ENCODE assay signal across 22 cellular contexts in genomic region chr2:383888-384287, GRCh38.
DNase-seq lines count a peak whose midpoint lies in the region; ATAC-seq and TF ChIP-seq lines count a peak whose summit lies in the region.
"Had no signal": no experiment of that assay in that cellular context is flagged by ENCODE, and none has a peak within 500 bp of the region (broad histone marks: within the 10 kb centered on the region; RNA-seq: fewer than 3 reads in every experiment).

No MANE protein-coding gene starts in this region.

- no peak overlapping the region for H2AK5ac ChIP-seq in mesendoderm (ENCODE audit: low read length)

- no peak overlapping the region for H3K4ac ChIP-seq in mesendoderm (ENCODE audit: low read depth, low read length)

- H3K4me2 ChIP-seq in mesendoderm (ENCODE audit: low read length): no peak overlapping the region

- no peaks in the 10 kb centered on the region for H3K4me1 ChIP-seq in RWPE2 (ENCODE audit: insufficient read depth, poor library complexity, severe bottlenecking)
- H3K4me1 ChIP-seq in naive thymus-derived CD4-positive, alpha-beta T cell (ENCODE audit: control insufficient read depth in 2 of 2, insufficient read depth in 2 of 2, low read length in 2 of 2): no peaks in the 10 kb centered on the region
- H3K4me1 ChIP-seq in mesendoderm (ENCODE audit: control insufficient read depth, low read depth, low read length): no peaks in the 10 kb centered on the region
- H3K4me1 ChIP-seq: right atrium auricular region had no signal

- DNase-seq in SIG-M5 treated with dmso at 0.1 percent for 504 hours (lab: John Stamatoyannopoulos, UW; ENCODE audit: unreplicated experiment) (peak; percentile 2), SIG-M5 (lab: John Stamatoyannopoulos, UW) (no peak), RWPE2 (ENCODE audit: low spot score) (no peak), left colon (peak; percentile 48 to 65), mesendoderm (no peak), NCI-H446 treated with DMSO at 0.1 percent for 48 hours (lab: John Stamatoyannopoulos, UW) (no peak)
- no peak for DNase-seq in naive thymus-derived CD4-positive, alpha-beta T cell
- DNase-seq: 8988T; activated CD4-positive, alpha-beta T cell treated with anti-CD3 and anti-CD28 coated beads, Interleukin-2, amount 50 U/mL, for 4 hours; activated gamma-delta T cell; DMS 273 treated with DMSO at 0.1 percent for 48 hours; effector CD8-positive, alpha-beta T cell; GDM1; left ventricle myocardium superior; NCI-H2081; NCI-H510A treated with DMSO at 0.1 percent for 48 hours; Right ventricle myocardium superior; stimulated activated CD4-positive, alpha-beta T cell treated with anti-CD3 and anti-CD28 coated beads, Interleukin-15, amount 100 ng/mL, for 24 hours had no signal

- H3K27ac Mint-ChIP-seq in naive thymus-derived CD4-positive, alpha-beta T cell: no peak overlapping the region

- TF ChIP-seq CTCF in RWPE2 (IDR thresholded peaks at IDR 0.05; ENCODE audit: poor library complexity, severe bottlenecking): no peak

- ATAC-seq in RWPE2 (ENCODE audit: low read depth): peak; percentile 96
- peak; percentile 100 for ATAC-seq in left colon
- ATAC-seq in naive thymus-derived CD4-positive, alpha-beta T cell: no peak
- no peak for ATAC-seq in HG02642 (IDR thresholded peaks at IDR 0.05; ENCODE audit: poor library complexity, unreplicated experiment)
- ATAC-seq: left ventricle myocardium superior had no signal

- H3K9me3 Mint-ChIP-seq in naive thymus-derived CD4-positive, alpha-beta T cell: peaks cover 0 to 5% (median 0%) of the 10 kb centered on the region in 11 donors

- no peak overlapping the region for H3K27ac ChIP-seq in RWPE2 (ENCODE audit: poor library complexity, severe bottlenecking)
- H3K27ac ChIP-seq in naive thymus-derived CD4-positive, alpha-beta T cell (ENCODE audit: low read depth, low read length): no peak overlapping the region
- H3K27ac ChIP-seq in mesendoderm (ENCODE audit: low read depth, low read length): no peak overlapping the region
- H3K27ac ChIP-seq: C4-2B, right atrium auricular region, tibial nerve had no signal

- H3K79me1 ChIP-seq in mesendoderm (ENCODE audit: low read length): no peaks in the 10 kb centered on the region

- H3K4me3 ChIP-seq in RWPE2 (ENCODE audit: severe bottlenecking) (no peak overlapping the region), mesendoderm (ENCODE audit: low read length) (no peak overlapping the region)
- H3K4me3 ChIP-seq in naive thymus-derived CD4-positive, alpha-beta T cell (ENCODE audit: low read length): no peak overlapping the region
- H3K4me3 ChIP-seq: right atrium auricular region, tibial nerve had no signal

- no peaks in the 10 kb centered on the region for H3K36me3 ChIP-seq in RWPE2 (ENCODE audit: low read depth)
- no peaks in the 10 kb centered on the region for H3K36me3 ChIP-seq in naive thymus-derived CD4-positive, alpha-beta T cell (ENCODE audit: control insufficient read depth in 2 of 3, insufficient read depth in 3 of 3, low read length in 3 of 3)
- H3K36me3 ChIP-seq in mesendoderm (ENCODE audit: control insufficient read depth, insufficient read depth, low read length): no peaks in the 10 kb centered on the region
- H3K36me3 ChIP-seq: right atrium auricular region, tibial nerve had no signal

- POLR2A ChIA-PET in naive thymus-derived CD4-positive, alpha-beta T cell (lab: Charles Lee): no interaction called here

- peaks cover 7 to 14% (median 7%) of the 10 kb centered on the region in 5 donors for H3K27me3 Mint-ChIP-seq in naive thymus-derived CD4-positive, alpha-beta T cell

- no peak overlapping the region for H2BK15ac ChIP-seq in mesendoderm (replicated peaks; ENCODE audit: low read depth)

- H3K36me3 Mint-ChIP-seq in naive thymus-derived CD4-positive, alpha-beta T cell: peaks cover 0 to 6% (median 0%) of the 10 kb centered on the region in 5 donors

- H2BK5ac ChIP-seq in mesendoderm (ENCODE audit: low read length): no peak overlapping the region

- H3K9me3 ChIP-seq in RWPE2 (ENCODE audit: severe bottlenecking): no peaks in the 10 kb centered on the region
- H3K9me3 ChIP-seq in naive thymus-derived CD4-positive, alpha-beta T cell (ENCODE audit: control insufficient read depth in 2 of 3, low read length in 3 of 3): no peaks in the 10 kb centered on the region
- H3K9me3 ChIP-seq: right atrium auricular region had no signal

- H4K8ac ChIP-seq in mesendoderm (ENCODE audit: low read depth, low read length): no peak overlapping the region

- H3K27me3 ChIP-seq in RWPE2 (ENCODE audit: insufficient read depth, poor library complexity, severe bottlenecking) (no peaks in the 10 kb centered on the region), mesendoderm (ENCODE audit: insufficient read depth, low read length, poor library complexity) (no peaks in the 10 kb centered on the region)
- H3K27me3 ChIP-seq in naive thymus-derived CD4-positive, alpha-beta T cell (ENCODE audit: control insufficient read depth in 2 of 2, insufficient read depth in 2 of 2, low read length in 2 of 2): no peaks in the 10 kb centered on the region
- H3K27me3 ChIP-seq: right atrium auricular region, tibial nerve had no signal

- no peak overlapping the region for H3K9ac ChIP-seq in mesendoderm (ENCODE audit: low read length)

- no peak overlapping the region for H2BK120ac ChIP-seq in mesendoderm (ENCODE audit: low read depth, low read length)

- H3K79me2 ChIP-seq in mesendoderm (ENCODE audit: control insufficient read depth, insufficient read depth, low read length): no peaks in the 10 kb centered on the region

- no CpG with 5 or more reads among the region's 10 CpGs for WGBS in mesendoderm (ENCODE audit: extremely low coverage, insufficient coverage, low lambda C conversion rate)

- H3K56ac ChIP-seq in mesendoderm (ENCODE audit: low read length): no peak overlapping the region

- CTCF ChIA-PET in naive thymus-derived CD4-positive, alpha-beta T cell (lab: Charles Lee): no interaction called here

- intact Hi-C loops in left colon (cut with DNase I, micrococcal nuclease): no loop called here
- intact Hi-C loops in naive thymus-derived CD4-positive, alpha-beta T cell (cut with micrococcal nuclease): no loop called here

- no peak overlapping the region for H4K5ac ChIP-seq in mesendoderm (ENCODE audit: low read length)

- no peaks in the 10 kb centered on the region for H3K4me1 Mint-ChIP-seq in naive thymus-derived CD4-positive, alpha-beta T cell

- H3K4me3 Mint-ChIP-seq in naive thymus-derived CD4-positive, alpha-beta T cell: no peak overlapping the region

- no peak overlapping the region for H3K23ac ChIP-seq in mesendoderm (ENCODE audit: low read length)

- H3K18ac ChIP-seq in mesendoderm (ENCODE audit: low read length): no peak overlapping the region

Comparison
In these comparisons a context has a peak if more than half of its experiments do, and no peak if none do; other contexts are left out.
1. DNase-seq: peak in SIG-M5 treated with dmso at 0.1 percent for 504 hours (single experiment) and left colon (2 of 2); none in SIG-M5 (single experiment), RWPE2 (single experiment), naive thymus-derived CD4-positive, alpha-beta T cell (0 of 9), mesendoderm (single experiment) and NCI-H446 treated with DMSO at 0.1 percent for 48 hours (single experiment).
2. ATAC-seq: peak in RWPE2 (single experiment) and left colon (single experiment); none in naive thymus-derived CD4-positive, alpha-beta T cell (single experiment) and HG02642 (single experiment).